Comparison of ENCODE assay signal across 1 cellular context in the genomic region with DNA sequence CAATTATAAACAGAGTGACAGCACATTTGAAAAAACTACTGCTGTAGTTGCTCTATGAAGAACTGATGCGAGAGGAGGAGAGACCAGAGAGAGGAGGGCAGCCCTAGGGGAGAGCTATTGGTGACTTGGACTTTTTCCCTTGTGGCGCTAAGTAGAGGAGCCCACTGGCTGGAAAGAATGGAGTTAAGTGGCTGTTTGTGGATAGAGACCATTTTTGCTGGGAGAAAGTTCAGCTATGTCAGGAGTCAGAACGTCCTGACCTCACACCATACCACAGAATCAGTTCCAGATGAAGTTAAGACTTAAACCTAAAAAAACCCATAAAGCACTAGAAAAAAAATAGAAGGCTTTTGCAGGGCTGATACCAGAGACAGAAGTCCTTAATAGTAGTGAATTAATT.
TF ChIP-seq lines count a peak whose summit lies in the region.

No MANE protein-coding gene starts in this region.

TF ChIP-seq in SK-N-SH treated with all-trans-retinoic acid at 6 μM for 48 hours, 23 proteins besides CTCF, POLR2A, EP300 and RAD21 (continued from another document):
- no peak for TF ChIP-seq TSHZ2 (CRISPR knock-in tag; IDR thresholded peaks at IDR 0.05)
- TF ChIP-seq BACH2 (CRISPR knock-in tag; IDR thresholded peaks at IDR 0.05; ENCODE audit: borderline replicate concordance) = no peak
- TF ChIP-seq ZFP30 (CRISPR knock-in tag; IDR thresholded peaks at IDR 0.05) = no peak
- no peak for TF ChIP-seq SNAI2 (CRISPR knock-in tag; IDR thresholded peaks at IDR 0.05)
- no peak for TF ChIP-seq ESRRG (CRISPR knock-in tag; IDR thresholded peaks at IDR 0.05)
- no peak for TF ChIP-seq ZFP3 (CRISPR knock-in tag; IDR thresholded peaks at IDR 0.05)
- TF ChIP-seq ARNTL (CRISPR knock-in tag; IDR thresholded peaks at IDR 0.05; ENCODE audit: borderline replicate concordance, low read depth) = no peak
- no peak for TF ChIP-seq ZNF70 (CRISPR knock-in tag; IDR thresholded peaks at IDR 0.05)
